ENCODE assay signal across 27 cellular contexts in genomic region chr10:124250506-124250905, GRCh38.
DNase-seq lines count a peak whose midpoint lies in the region; ATAC-seq and TF ChIP-seq lines count a peak whose summit lies in the region.
"Had no signal": no experiment of that assay in that cellular context is flagged by ENCODE, and none has a peak within 500 bp of the region (broad histone marks: within the 10 kb centered on the region; RNA-seq: fewer than 3 reads in every experiment).

No MANE protein-coding gene starts in this region.

- peaks cover 15% of the 10 kb centered on the region for H3K9me3 ChIP-seq in endodermal cell (ENCODE audit: control insufficient read depth, low read length)
- H3K9me3 ChIP-seq: ascending aorta, left lung, SK-N-SH, suprapubic skin had no signal

- H3K36me3 ChIP-seq in endodermal cell (ENCODE audit: control insufficient read depth, insufficient read depth, low read length) = no peaks in the 10 kb centered on the region
- H3K36me3 ChIP-seq: ascending aorta, left lung, suprapubic skin had no signal

- H3K27ac Mint-ChIP-seq in endodermal cell = no peak overlapping the region
- H3K27ac Mint-ChIP-seq: activated CD8-positive, alpha-beta T cell treated with anti-CD3 and anti-CD28 coated beads, Interleukin-2, amount 10 ng/mL, durations not matched to agents 7 days and 5 days; activated naive CD8-positive, alpha-beta T cell treated with anti-CD3 and anti-CD28 coated beads, Interleukin-2, amount 10 ng/mL, durations not matched to agents 7 days and 5 days; HFFc6; stimulated activated naive B cell treated with anti-CD40 and anti-IgM and Interleukin-4, amounts not matched to agents 10 μg/mL and 1 μg/mL and 100 μg/mL, for 72 hours; T-helper 1 cell treated with Interleukin-12 subunit alpha and Interleukin-12 subunit beta and Interleukin-4 antibody, amounts not matched to agents 30 μg/mL and 1 μg/mL, for 36 hours had no signal

- H3K27me3 ChIP-seq in endodermal cell (ENCODE audit: control insufficient read depth, insufficient read depth, low read length, poor library complexity, severe bottlenecking) = no peaks in the 10 kb centered on the region
- H3K27me3 ChIP-seq: ascending aorta, left lung, suprapubic skin had no signal

- peak; percentile 19 for DNase-seq in activated effector memory CD4-positive, alpha-beta T cell treated with anti-CD3 and anti-CD28 coated beads, Interleukin-2, amount 50 U/mL, for 16 hours
- no peak for DNase-seq in activated effector memory CD4-positive, alpha-beta T cell treated with Interleukin-2 at 50 U/mL for 16 hours
- DNase-seq in NCI-H146 (lab: John Stamatoyannopoulos, UW) (peak; percentile 16), endodermal cell (peak; percentile 26), ureter (ENCODE audit: low spot score) (peak; percentile 26), RKO (ENCODE audit: low spot score) (no peak), T-helper 2 cell (no peak)
- DNase-seq: activated CD4-positive, alpha-beta T cell treated with anti-CD3 and anti-CD28 coated beads for 1 hour; activated CD8-positive, alpha-beta T cell treated with anti-CD3 and anti-CD28 coated beads, Interleukin-2, amount 10 ng/mL, durations not matched to agents 7 days and 5 days; activated gamma-delta T cell; activated naive CD8-positive, alpha-beta T cell treated with anti-CD3 and anti-CD28 coated beads, Interleukin-2, amount 10 ng/mL, durations not matched to agents 7 days and 5 days; caudate nucleus; GOT3; HFFc6; hippocampal formation; IMR-90; left lung; naive B cell; NCI-H446 treated with DMSO at 0.1 percent for 48 hours; nucleus accumbens; SK-N-SH; stimulated activated CD4-positive, alpha-beta T cell treated with anti-CD3 and anti-CD28 coated beads, Interleukin-15, amount 100 ng/mL, for 24 hours; stimulated activated naive B cell treated with anti-CD40 and anti-IgM and Interleukin-4, amounts not matched to agents 10 μg/mL and 1 μg/mL and 100 μg/mL, for 72 hours had no signal

- H3K36me3 Mint-ChIP-seq in endodermal cell (ENCODE audit: low read depth) = no peaks in the 10 kb centered on the region
- H3K36me3 Mint-ChIP-seq: activated naive CD8-positive, alpha-beta T cell treated with anti-CD3 and anti-CD28 coated beads, Interleukin-2, amount 10 ng/mL, durations not matched to agents 7 days and 5 days had no signal

- H3K4me1 Mint-ChIP-seq in endodermal cell = no peaks in the 10 kb centered on the region
- H3K4me1 Mint-ChIP-seq: activated naive CD8-positive, alpha-beta T cell treated with anti-CD3 and anti-CD28 coated beads, Interleukin-2, amount 10 ng/mL, durations not matched to agents 7 days and 5 days had no signal

- H3K4me3 Mint-ChIP-seq in endodermal cell = no peak overlapping the region
- H3K4me3 Mint-ChIP-seq: activated CD8-positive, alpha-beta T cell treated with anti-CD3 and anti-CD28 coated beads, Interleukin-2, amount 10 ng/mL, durations not matched to agents 7 days and 5 days; activated naive CD8-positive, alpha-beta T cell treated with anti-CD3 and anti-CD28 coated beads, Interleukin-2, amount 10 ng/mL, durations not matched to agents 7 days and 5 days; HFFc6; naive B cell; T-helper 1 cell treated with Interleukin-12 subunit alpha and Interleukin-12 subunit beta and Interleukin-4 antibody, amounts not matched to agents 30 μg/mL and 1 μg/mL, for 36 hours had no signal

- no peak overlapping the region for H3K27ac ChIP-seq in endodermal cell (ENCODE audit: low read depth, low read length)
- H3K27ac ChIP-seq: ascending aorta, left lung, suprapubic skin had no signal

- no peak for TF ChIP-seq CTCF in endodermal cell (conservative IDR thresholded peaks at IDR 0.05)

- H3K4me1 ChIP-seq in endodermal cell (ENCODE audit: control insufficient read depth, insufficient read depth, low read length) = no peaks in the 10 kb centered on the region

- 96 to 97% methylated on average over 6 of the region's 6 CpGs for whole genome bisulfite sequencing in endodermal cell (ENCODE audit: insufficient coverage in 1 of 2, insufficient read length in 1 of 2), 2 experiments

- peaks cover 2% of the 10 kb centered on the region for H3K27me3 Mint-ChIP-seq in endodermal cell (ENCODE audit: insufficient read depth)

- no peak for ATAC-seq in HG02759 (IDR thresholded peaks at IDR 0.05; ENCODE audit: unreplicated experiment)
- ATAC-seq: activated CD8-positive, alpha-beta T cell treated with anti-CD3 and anti-CD28 coated beads, Interleukin-2, amount 10 ng/mL, durations not matched to agents 7 days and 5 days; left lung had no signal

- H3K9ac ChIP-seq in endodermal cell (ENCODE audit: extremely low read depth, low read length, poor library complexity, severe bottlenecking) = no peak overlapping the region
- H3K9ac ChIP-seq: SK-N-SH had no signal

- no peak overlapping the region for H3K4me3 ChIP-seq in endodermal cell (ENCODE audit: low read length)
- H3K4me3 ChIP-seq: ascending aorta, left lung, suprapubic skin had no signal

- H3K9me3 Mint-ChIP-seq in endodermal cell = peaks cover 15% of the 10 kb centered on the region
- H3K9me3 Mint-ChIP-seq: activated naive CD8-positive, alpha-beta T cell treated with anti-CD3 and anti-CD28 coated beads, Interleukin-2, amount 10 ng/mL, durations not matched to agents 7 days and 5 days; T-helper 1 cell treated with Interleukin-12 subunit alpha and Interleukin-12 subunit beta and Interleukin-4 antibody, amounts not matched to agents 30 μg/mL and 1 μg/mL, for 36 hours had no signal

Comparison
In these comparisons a context has a peak if more than half of its experiments do, and no peak if none do; other contexts are left out.
1. DNase-seq: peak in activated effector memory CD4-positive, alpha-beta T cell treated with anti-CD3 and anti-CD28 coated beads, Interleukin-2, amount 50 U/mL, for 16 hours (single experiment), NCI-H146 (single experiment), endodermal cell (single experiment) and ureter (single experiment); none in activated effector memory CD4-positive, alpha-beta T cell treated with Interleukin-2 at 50 U/mL for 16 hours (single experiment), RKO (single experiment) and T-helper 2 cell (0 of 5).